ENCODE assay signal across 21 cellular contexts in genomic region chr5:151550146-151550545, GRCh38. TPM values are rescaled to one million over a fixed set of nuclear protein-coding genes. Genes with fewer than 3 reads are reported as not detected.
DNase-seq lines count a peak whose midpoint lies in the region; ATAC-seq and TF ChIP-seq lines count a peak whose summit lies in the region.
"Had no signal": no experiment of that assay in that cellular context is flagged by ENCODE, and none has a peak within 500 bp of the region (broad histone marks: within the 10 kb centered on the region; RNA-seq: fewer than 3 reads in every experiment).

No MANE protein-coding gene starts in this region.

- CTCF ChIA-PET in MCF 10A (lab: Yijun Ruan, JAX), result interaction anchor here (0.7 to 2.9 kb wide), 12 partner anchors 10 to 193 kb away, joined by 3 to 27 read pairs (median 4); no protein-coding TSS in a partner anchor

- no peaks in the 10 kb centered on the region for H3K27me3 ChIP-seq in gastrocnemius medialis
- H3K27me3 ChIP-seq in transverse colon, result no peaks in the 10 kb centered on the region
- H3K27me3 ChIP-seq in Peyer's patch, result no peaks in the 10 kb centered on the region

- H3K27ac Mint-ChIP-seq in MCF 10A (ENCODE audit: low read depth, unreplicated experiment), result no peak overlapping the region

- in situ Hi-C loops in gastrocnemius medialis (cut with MboI; ENCODE audit: low sequenced_read_pairs in 4 of 4) (no loop called here), transverse colon (cut with MboI; ENCODE audit: low pct_ligation_motif_present in 1 of 4, low pct_unique_long_range_greater_than_20kb in 1 of 4, low sequenced_read_pairs in 3 of 4) (no loop called here)

- peaks cover 13% of the 10 kb centered on the region for H3K4me1 Mint-ChIP-seq in MCF 10A (ENCODE audit: insufficient read depth, unreplicated experiment)

- no peak for TF ChIP-seq EP300 in transverse colon (IDR thresholded peaks at IDR 0.05; ENCODE audit: low read depth)

- no peaks in the 10 kb centered on the region for H3K9me3 Mint-ChIP-seq in MCF 10A (ENCODE audit: unreplicated experiment)

- H3K9me3 ChIP-seq in gastrocnemius medialis (no peaks in the 10 kb centered on the region), transverse colon (no peaks in the 10 kb centered on the region), Peyer's patch (no peaks in the 10 kb centered on the region)
- H3K9me3 ChIP-seq: SK-N-SH had no signal

- peaks cover 68% of the 10 kb centered on the region for H3K36me3 Mint-ChIP-seq in MCF 10A (ENCODE audit: insufficient read depth, unreplicated experiment)

- DNase-seq in NCI-H2196 (lab: John Stamatoyannopoulos, UW; ENCODE audit: unreplicated experiment) (peak; percentile 11), NCI-H2196 treated with DMSO at 0.1 percent for 48 hours (lab: John Stamatoyannopoulos, UW; ENCODE audit: unreplicated experiment) (no peak), MCF 10A (ENCODE audit: unreplicated experiment) (peak; percentile 79), left lobe of liver (ENCODE audit: low spot score) (no peak), gastrocnemius medialis (peak in 1 of 2 donors; percentile 48), transverse colon (no peak), Peyer's patch (no peak), NCI-H1436 treated with DMSO at 0.1 percent for 48 hours (lab: John Stamatoyannopoulos, UW) (no peak)
- DNase-seq: Calu3, DMS79 treated with DMSO at 0.1 percent for 48 hours, GF-D8, NCI-H1105, NCI-H2081 treated with DMSO at 0.1 percent for 48 hours, NCI-H2171 treated with DMSO at 0.1 percent for 48 hours, NCI-H446 treated with DMSO at 0.1 percent for 48 hours, NCI-H526, SK-N-SH, SW 1271 had no signal

- TF ChIP-seq CTCF in MCF 10A (IDR thresholded peaks at IDR 0.05; ENCODE audit: unreplicated experiment), result no peak
- TF ChIP-seq CTCF in gastrocnemius medialis (IDR thresholded peaks at IDR 0.05 in 4 of 5, conservative IDR thresholded peaks at IDR 0.05 in 1 of 5), result no peak
- no peak for TF ChIP-seq CTCF in transverse colon (IDR thresholded peaks at IDR 0.05)
- TF ChIP-seq CTCF in Peyer's patch (IDR thresholded peaks at IDR 0.05), result no peak

- H3K27ac ChIP-seq in gastrocnemius medialis (no peak overlapping the region), transverse colon (no peak overlapping the region), Peyer's patch (no peak overlapping the region)
- H3K27ac ChIP-seq: 22Rv1, HL-60 had no signal

- WGBS in transverse colon (ENCODE audit: low coverage in 1 of 2), 2 donors, result 64% methylated on average over 2 of the region's 2 CpGs; no CpG with 5 or more reads in 1 of the 2 donors

- POLR2A ChIA-PET in MCF 10A (lab: Yijun Ruan, JAX), result interaction anchor here (0.6 to 2.2 kb wide), 12 partner anchors 8 to 341 kb away, joined by 3 to 8 read pairs (median 3); partner anchors contain the start of gene SLC36A1

- H3K4me1 ChIP-seq in gastrocnemius medialis (peaks cover 0 to 11% of the 10 kb centered on the region in 2 donors), transverse colon (no peaks in the 10 kb centered on the region), Peyer's patch (no peaks in the 10 kb centered on the region)

- H3K36me3 ChIP-seq in gastrocnemius medialis, result no peaks in the 10 kb centered on the region
- H3K36me3 ChIP-seq in transverse colon, result no peaks in the 10 kb centered on the region
- H3K36me3 ChIP-seq in Peyer's patch, result no peaks in the 10 kb centered on the region

- peak; percentile 75 for ATAC-seq in left lobe of liver
- ATAC-seq in gastrocnemius medialis, result peak; percentile 71 to 77

- intact Hi-C loops in MCF 10A (cut with micrococcal nuclease) (no loop called here), gastrocnemius medialis (cut with DNase I; ENCODE audit: low total_unique reads) (no loop called here), transverse colon (cut with DNase I; ENCODE audit: low total_unique reads) (no loop called here)

- no peak overlapping the region for H3K4me3 Mint-ChIP-seq in MCF 10A (ENCODE audit: unreplicated experiment)

- H3K4me3 ChIP-seq in gastrocnemius medialis, result no peak overlapping the region
- no peak overlapping the region for H3K4me3 ChIP-seq in transverse colon
- H3K4me3 ChIP-seq in Peyer's patch, result no peak overlapping the region

- no TSS peak for BruUV-seq in MCF 10A (replicated peaks; lab: Mats Ljungman, UMichigan)

- no peaks in the 10 kb centered on the region for H3K27me3 Mint-ChIP-seq in MCF 10A (ENCODE audit: insufficient read depth, unreplicated experiment)

- TF ChIP-seq POLR2A in gastrocnemius medialis (IDR thresholded peaks at IDR 0.05) (no peak), transverse colon (IDR thresholded peaks at IDR 0.05) (no peak), Peyer's patch (IDR thresholded peaks at IDR 0.05) (no peak)

RNA-seq across cellular contexts. Expression of gene FAT2, which starts 41.0 kb away (rescaled TPM):
- 5.9 and 9.9 TPM in 2 replicates for total RNA-seq in MCF 10A (2022)
- not detected for total RNA-seq in left lobe of liver
- total RNA-seq in gastrocnemius medialis, result not detected
- not detected for total RNA-seq in transverse colon
- total RNA-seq in Peyer's patch, result under 1 TPM in 1 of 4 donors, not detected in 3; under 0.01 TPM
- total RNA-seq: Calu3, OCI-LY7 had no signal

Comparison
In these comparisons a context has a peak if more than half of its experiments do, and no peak if none do; other contexts are left out.
1. DNase-seq: peak in NCI-H2196 (single experiment) and MCF 10A (single experiment); none in NCI-H2196 treated with DMSO at 0.1 percent for 48 hours (single experiment), left lobe of liver (single experiment), transverse colon (single experiment), Peyer's patch (0 of 3) and NCI-H1436 treated with DMSO at 0.1 percent for 48 hours (single experiment).